Comparison of ENCODE assay signal across 2 cellular contexts in genomic region chr12:110537605-110538409, GRCh38.
TF ChIP-seq lines count a peak whose summit lies in the region.

No MANE protein-coding gene starts in this region.

TF ChIP-seq in liver, 16 proteins besides CTCF, POLR2A, EP300 and RAD21:
- TF ChIP-seq FOXA1 (IDR thresholded peaks at IDR 0.05), result no peak
- TF ChIP-seq ZBTB33 (IDR thresholded peaks at IDR 0.05), result no peak
- TF ChIP-seq SP1 (IDR thresholded peaks at IDR 0.05), result peak; percentile 92
- no peak for TF ChIP-seq JUND (IDR thresholded peaks at IDR 0.05)
- TF ChIP-seq YY1 (IDR thresholded peaks at IDR 0.05), result peak; percentile 13
- TF ChIP-seq REST (IDR thresholded peaks at IDR 0.05), result peak; percentile 31
- TF ChIP-seq HNF4A (conservative IDR thresholded peaks at IDR 0.05), result peak; percentile 43 to 67
- peak; percentile 37 for TF ChIP-seq HNF4G (IDR thresholded peaks at IDR 0.05)
- TF ChIP-seq GABPA (IDR thresholded peaks at IDR 0.05 in 1 of 2, conservative IDR thresholded peaks at IDR 0.05 in 1 of 2), result no peak
- peak; percentile 78 to 91 for TF ChIP-seq RXRA (IDR thresholded peaks at IDR 0.05)
- TF ChIP-seq TAF1 (conservative IDR thresholded peaks at IDR 0.05), result peak; percentile 64
- TF ChIP-seq ATF3 (IDR thresholded peaks at IDR 0.05), result peak; percentile 52
- TF ChIP-seq MAX (IDR thresholded peaks at IDR 0.05), result peak; percentile 29

TF ChIP-seq in HepG2, 621 proteins besides CTCF, POLR2A, EP300 and RAD21:
- TF ChIP-seq ZNF224 (CRISPR knock-in tag; IDR thresholded peaks at IDR 0.05) (no peak), FOSL2 (CRISPR knock-in tag; IDR thresholded peaks at IDR 0.05) (no peak), ZNF460 (CRISPR knock-in tag; IDR thresholded peaks at IDR 0.05; ENCODE audit: borderline replicate concordance) (no peak), SETDB1 (CRISPR knock-in tag; IDR thresholded peaks at IDR 0.05; ENCODE audit: borderline replicate concordance) (no peak), ZNF792 (CRISPR knock-in tag; IDR thresholded peaks at IDR 0.05) (no peak), MED13 (CRISPR knock-in tag; IDR thresholded peaks at IDR 0.05) (no peak), AKAP8 (CRISPR knock-in tag; IDR thresholded peaks at IDR 0.05) (no peak)
